8 cellular contexts compared by ENCODE assay signal in the genomic region with DNA sequence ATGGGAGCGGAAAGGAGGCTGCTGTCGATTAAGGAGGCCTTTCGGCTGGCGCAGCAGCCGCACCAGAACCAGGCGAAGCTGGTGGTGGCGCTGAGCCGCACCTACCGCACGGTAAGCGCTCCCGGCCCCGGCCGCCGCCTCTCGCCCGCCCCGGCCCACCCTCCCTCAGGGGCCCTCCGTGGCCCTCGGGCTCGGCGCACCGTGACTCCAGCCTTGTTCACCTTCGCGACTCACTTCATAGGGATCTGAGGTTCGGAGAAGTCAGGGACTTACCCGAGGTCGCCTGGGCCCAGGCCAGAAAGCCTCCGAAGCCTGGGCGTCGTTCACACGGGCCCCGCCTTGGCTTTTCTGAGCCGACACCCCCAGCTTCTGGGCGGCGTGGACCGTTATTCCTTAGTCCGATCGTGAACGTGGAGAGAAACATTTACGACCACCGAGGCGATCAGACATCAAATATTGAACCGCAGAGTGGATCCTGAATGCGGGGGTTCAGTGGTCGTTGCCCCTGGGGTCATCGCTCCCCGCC. TPM values are rescaled to one million over a fixed set of nuclear protein-coding genes. Genes with fewer than 3 reads are reported as not detected.
DNase-seq lines count a peak whose midpoint lies in the region; ATAC-seq and TF ChIP-seq lines count a peak whose summit lies in the region.

No MANE protein-coding gene starts in this region.

- H3K27ac ChIP-seq in RWPE1 = peak overlapping the region; percentile 94

- peaks cover 40% of the 10 kb centered on the region for H3K36me3 ChIP-seq in neuron (ENCODE audit: insufficient read depth, low read length)

- H3K4me1 ChIP-seq in neuron (ENCODE audit: insufficient read depth, low read length) = peaks cover 29% of the 10 kb centered on the region

- H3K4me3 ChIP-seq in epithelial cell of proximal tubule (ENCODE audit: low read depth, low read length) (peak overlapping the region; percentile 82), neuron (ENCODE audit: low read length) (peak overlapping the region; percentile 87)

- no peak for TF ChIP-seq CTCF in RWPE1 (conservative IDR thresholded peaks at IDR 0.05; ENCODE audit: low read depth)
- TF ChIP-seq CTCF in epithelial cell of proximal tubule (conservative IDR thresholded peaks at IDR 0.05; ENCODE audit: low read depth, low read length) = no peak

- DNase-seq in stimulated activated CD4-positive, alpha-beta T cell treated with anti-CD3 and anti-CD28 coated beads, Interleukin-4, amount 100 ng/mL, for 24 hours = peak; percentile 20
- no peak for DNase-seq in stimulated activated CD4-positive, alpha-beta T cell treated with anti-CD3 and anti-CD28 coated beads, Interleukin-12 subunit alpha, Interleukin-12 subunit beta, amount 100 ng/mL, for 4 hours
- DNase-seq in RWPE1 (ENCODE audit: low spot score) (peak; percentile 12), epithelial cell of proximal tubule (ENCODE audit: low read depth) (no peak), GF-D8 (lab: John Stamatoyannopoulos, UW) (no peak), NCI-H524 treated with DMSO at 0.1 percent for 48 hours (lab: John Stamatoyannopoulos, UW) (no peak)

- peak; percentile 24 for ATAC-seq in HG02970 (IDR thresholded peaks at IDR 0.05; ENCODE audit: low FRiP score, unreplicated experiment)

- H2AFZ ChIP-seq in neuron (ENCODE audit: low read depth, low read length) = peak overlapping the region; percentile 96

- POLR2A ChIA-PET in RWPE1 (lab: Yijun Ruan, JAX; ENCODE audit: low non-redundant PET) = no interaction called here

- H3K27me3 ChIP-seq in neuron (ENCODE audit: insufficient read depth, low read length) = no peaks in the 10 kb centered on the region

- CTCF ChIA-PET in RWPE1 (lab: Yijun Ruan, JAX) = no interaction called here

- H3K9me3 ChIP-seq in neuron (ENCODE audit: low read length) = no peaks in the 10 kb centered on the region

RNA-seq across cellular contexts. Expression of a gene that starts 0.4 kb away (rescaled TPM):
- 56.4 and 66.9 TPM in 2 replicates for total RNA-seq in epithelial cell of proximal tubule

RNA-seq across cellular contexts. Expression of a gene that starts 0.6 kb away (rescaled TPM):
- 18.6 and 27.0 TPM in 2 replicates for total RNA-seq in epithelial cell of proximal tubule

RNA-seq across cellular contexts. Expression of a gene that starts 29.7 kb away (rescaled TPM):
- total RNA-seq in epithelial cell of proximal tubule = 0.07 and 0.17 TPM in 2 replicates

Comparison
In these comparisons a context has a peak if more than half of its experiments do, and no peak if none do; other contexts are left out.
1. DNase-seq: peak in stimulated activated CD4-positive, alpha-beta T cell treated with anti-CD3 and anti-CD28 coated beads, Interleukin-4, amount 100 ng/mL, for 24 hours (single experiment) and RWPE1 (single experiment); none in stimulated activated CD4-positive, alpha-beta T cell treated with anti-CD3 and anti-CD28 coated beads, Interleukin-12 subunit alpha, Interleukin-12 subunit beta, amount 100 ng/mL, for 4 hours (single experiment), epithelial cell of proximal tubule (single experiment), GF-D8 (single experiment) and NCI-H524 treated with DMSO at 0.1 percent for 48 hours (single experiment).